ENCODE assay signal across 12 cellular contexts in the genomic region with DNA sequence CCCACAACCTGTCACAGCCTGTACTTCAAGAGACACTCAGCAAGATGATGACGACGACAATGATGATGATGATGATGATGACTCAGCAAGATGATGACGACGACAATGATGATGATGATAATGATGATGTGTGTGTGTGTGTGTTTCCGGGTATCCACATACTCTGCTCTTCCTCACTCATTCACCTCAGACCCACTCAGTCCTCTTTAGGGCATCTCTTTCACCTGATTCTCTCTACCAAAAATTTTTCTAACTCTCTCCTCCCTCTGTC. TPM values are rescaled to one million over a fixed set of nuclear protein-coding genes. Genes with fewer than 3 reads are reported as not detected.
DNase-seq lines count a peak whose midpoint lies in the region; ATAC-seq and TF ChIP-seq lines count a peak whose summit lies in the region.
"Had no signal": no experiment of that assay in that cellular context is flagged by ENCODE, and none has a peak within 500 bp of the region (broad histone marks: within the 10 kb centered on the region; RNA-seq: fewer than 3 reads in every experiment).

No MANE protein-coding gene starts in this region.

- H3K4me1 Mint-ChIP-seq in activated naive CD4-positive, alpha-beta T cell treated with anti-CD3 and anti-CD28 coated beads, Interleukin-2, amount 10 ng/mL, durations not matched to agents 7 days and 5 days: peaks cover 29% of the 10 kb centered on the region
- H3K4me1 Mint-ChIP-seq in activated B cell treated with CpG ODN at 0.5 μM for 24 hours (peaks cover 28% of the 10 kb centered on the region), type B pancreatic cell (ENCODE audit: unreplicated experiment) (peaks cover 18% of the 10 kb centered on the region)

- H3K27me3 ChIP-seq in foreskin keratinocyte: no peaks in the 10 kb centered on the region
- H3K27me3 ChIP-seq: gastrocnemius medialis had no signal

- H3K9me3 Mint-ChIP-seq in activated naive CD4-positive, alpha-beta T cell treated with anti-CD3 and anti-CD28 coated beads, Interleukin-2, amount 10 ng/mL, durations not matched to agents 7 days and 5 days: no peaks in the 10 kb centered on the region
- no peaks in the 10 kb centered on the region for H3K9me3 Mint-ChIP-seq in activated B cell treated with CpG ODN at 0.5 μM for 24 hours
- no peaks in the 10 kb centered on the region for H3K9me3 Mint-ChIP-seq in type B pancreatic cell

- CTCF ChIA-PET in activated naive CD4-positive, alpha-beta T cell treated with anti-CD3 and anti-CD28 coated beads, Interleukin-2, amount 10 ng/mL, durations not matched to agents 7 days and 5 days (lab: Charles Lee): no interaction called here
- CTCF ChIA-PET in activated B cell treated with CpG ODN at 0.5 μM for 24 hours (lab: Charles Lee): no interaction called here

- POLR2A ChIA-PET in activated B cell treated with CpG ODN at 0.5 μM for 24 hours (lab: Charles Lee): no interaction called here

- H3K27me3 Mint-ChIP-seq in activated naive CD4-positive, alpha-beta T cell treated with anti-CD3 and anti-CD28 coated beads, Interleukin-2, amount 10 ng/mL, durations not matched to agents 7 days and 5 days: peaks cover 21% of the 10 kb centered on the region
- H3K27me3 Mint-ChIP-seq in activated B cell treated with CpG ODN at 0.5 μM for 24 hours: no peaks in the 10 kb centered on the region
- no peaks in the 10 kb centered on the region for H3K27me3 Mint-ChIP-seq in type B pancreatic cell

- peaks cover 16% of the 10 kb centered on the region for H3K36me3 Mint-ChIP-seq in activated naive CD4-positive, alpha-beta T cell treated with anti-CD3 and anti-CD28 coated beads, Interleukin-2, amount 10 ng/mL, durations not matched to agents 7 days and 5 days
- peaks cover 25% of the 10 kb centered on the region for H3K36me3 Mint-ChIP-seq in activated B cell treated with CpG ODN at 0.5 μM for 24 hours (ENCODE audit: low read depth)
- H3K36me3 Mint-ChIP-seq in type B pancreatic cell: peaks cover 4% of the 10 kb centered on the region

- H3K27ac Mint-ChIP-seq in activated naive CD4-positive, alpha-beta T cell treated with anti-CD3 and anti-CD28 coated beads, Interleukin-2, amount 10 ng/mL, durations not matched to agents 7 days and 5 days: peak overlapping the region; percentile 71
- H3K27ac Mint-ChIP-seq in activated B cell treated with CpG ODN at 0.5 μM for 24 hours (peak overlapping the region; percentile 55), type B pancreatic cell (peak overlapping the region; percentile 99)

- H3K4me1 ChIP-seq in foreskin keratinocyte: peaks cover 14% of the 10 kb centered on the region

- peak overlapping the region; percentile 68 for H3K27ac ChIP-seq in foreskin keratinocyte

- intact Hi-C loops in activated B cell treated with CpG ODN at 0.5 μM for 24 hours (cut with micrococcal nuclease): loop anchor here (2.0 kb wide), 2 partner anchors 17 to 669 kb away; a partner anchor contains a TSS

- H3K4me3 Mint-ChIP-seq in activated naive CD4-positive, alpha-beta T cell treated with anti-CD3 and anti-CD28 coated beads, Interleukin-2, amount 10 ng/mL, durations not matched to agents 7 days and 5 days: peak overlapping the region; percentile 81
- H3K4me3 Mint-ChIP-seq in activated B cell treated with CpG ODN at 0.5 μM for 24 hours (peak overlapping the region; percentile 90), type B pancreatic cell (peak overlapping the region; percentile 97)

- no peak for DNase-seq in activated naive CD4-positive, alpha-beta T cell treated with anti-CD3 and anti-CD28 coated beads, Interleukin-2, amount 10 ng/mL, durations not matched to agents 7 days and 5 days
- no peak for DNase-seq in activated naive CD4-positive, alpha-beta T cell (lab: John Stamatoyannopoulos, UW)
- DNase-seq in activated B cell treated with CpG ODN at 0.5 μM for 24 hours (no peak), foreskin keratinocyte (peak in 1 of 2 donors; percentile 76), type B pancreatic cell (ENCODE audit: extremely low spot score, unreplicated experiment) (no peak), ecto neural progenitor cell (ENCODE audit: low spot score) (no peak), NCI-H2029 (lab: John Stamatoyannopoulos, UW) (no peak)
- DNase-seq: gastrocnemius medialis, NCI-H82 had no signal

- no peak for ATAC-seq in activated B cell treated with CpG ODN at 0.5 μM for 24 hours (ENCODE audit: low read depth)
- ATAC-seq in foreskin keratinocyte: no peak
- ATAC-seq in GM21786 (IDR thresholded peaks at IDR 0.05; ENCODE audit: unreplicated experiment): no peak

- TF ChIP-seq CTCF in activated B cell treated with CpG ODN at 0.5 μM for 24 hours (IDR thresholded peaks at IDR 0.05) (no peak), foreskin keratinocyte (conservative IDR thresholded peaks at IDR 0.05) (no peak), type B pancreatic cell (conservative IDR thresholded peaks at IDR 0.05) (no peak)

RNA-seq across cellular contexts. Expression of a gene that starts 1.2 kb away (rescaled TPM):
- total RNA-seq in activated B cell treated with CpG ODN at 0.5 μM for 24 hours: 137 and 148 TPM in 2 replicates
- total RNA-seq in foreskin keratinocyte: 388 and 438 TPM in 2 replicates
- 487 and 547 TPM in 2 replicates for polyA plus RNA-seq in foreskin keratinocyte
- 124 and 185 TPM in 2 replicates for total RNA-seq in type B pancreatic cell (ENCODE audit: low replicate concordance)

RNA-seq across cellular contexts. Expression of a gene that starts 6.5 kb away (rescaled TPM):
- total RNA-seq in activated B cell treated with CpG ODN at 0.5 μM for 24 hours (not detected in 2 replicates), foreskin keratinocyte (2.6 and 3.0 TPM in 2 replicates), type B pancreatic cell (ENCODE audit: low replicate concordance) (not detected in 2 replicates)
- polyA plus RNA-seq in foreskin keratinocyte: 2.3 and 3.1 TPM in 2 replicates
- total RNA-seq: aorta, gastrocnemius medialis, mononuclear cell had no signal
- polyA plus RNA-seq: aorta had no signal

RNA-seq across cellular contexts. Expression of a gene that starts 7.8 kb away (rescaled TPM):
- total RNA-seq in activated B cell treated with CpG ODN at 0.5 μM for 24 hours: 39.2 and 47.9 TPM in 2 replicates
- total RNA-seq in foreskin keratinocyte: 31.6 and 48.2 TPM in 2 replicates
- 85.2 and 112 TPM in 2 replicates for polyA plus RNA-seq in foreskin keratinocyte
- total RNA-seq in type B pancreatic cell (ENCODE audit: low replicate concordance): 63.1 and 77.1 TPM in 2 replicates

RNA-seq across cellular contexts. Expression of a gene that starts 59.3 kb away (rescaled TPM):
- total RNA-seq in activated B cell treated with CpG ODN at 0.5 μM for 24 hours (not detected in 2 replicates), foreskin keratinocyte (0.03 and 0.04 TPM in 2 replicates), type B pancreatic cell (ENCODE audit: low replicate concordance) (2.2 and 2.6 TPM in 2 replicates)
- polyA plus RNA-seq in foreskin keratinocyte: 0.03 TPM in 2 replicates
- total RNA-seq: mononuclear cell had no signal
